ENCODE assay signal across 8 cellular contexts in the genomic region with DNA sequence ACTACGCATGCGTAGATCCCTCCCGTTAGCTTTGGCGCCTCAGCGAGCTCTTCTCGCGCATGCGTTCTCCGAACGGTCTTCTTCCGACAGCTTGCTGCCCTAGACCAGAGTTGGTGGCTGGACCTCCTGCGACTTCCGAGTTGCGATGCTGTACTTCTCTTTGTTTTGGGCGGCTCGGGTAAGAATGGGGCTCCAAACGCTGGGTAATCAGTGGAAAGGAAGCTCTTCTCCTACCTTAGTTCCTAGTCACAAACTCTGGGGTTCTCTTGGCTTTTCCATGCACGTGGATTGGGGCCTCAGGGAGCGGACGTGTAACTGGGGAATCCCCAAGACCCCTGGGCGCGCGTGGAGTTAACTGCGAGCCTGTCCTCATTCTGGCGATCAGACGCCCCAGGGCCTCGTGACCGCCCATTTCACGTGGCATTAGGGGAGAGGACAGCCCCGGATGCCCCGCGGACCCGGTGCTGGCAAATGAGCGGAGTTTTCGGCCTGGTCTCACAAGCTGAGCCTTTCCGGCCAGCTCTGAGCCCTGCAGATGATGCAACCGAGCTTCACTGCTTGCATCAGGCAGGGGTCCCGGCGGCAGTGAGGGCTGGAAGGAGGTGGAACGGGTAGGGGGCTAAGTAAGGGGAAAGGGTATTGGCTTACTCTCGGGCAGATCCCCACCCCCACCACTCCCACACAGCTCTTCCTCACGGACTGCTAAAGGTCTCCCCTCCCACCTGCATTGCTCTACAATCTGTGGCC. TPM values are rescaled to one million over a fixed set of nuclear protein-coding genes. Genes with fewer than 3 reads are reported as not detected.
DNase-seq lines count a peak whose midpoint lies in the region; ATAC-seq and TF ChIP-seq lines count a peak whose summit lies in the region.

Gene SHMT2 (plus strand): TSS at position 78 of the 747 bp plus-strand sequence. CDS start 68 bp downstream, at position 146.

- no peak for TF ChIP-seq EP300 in transverse colon (IDR thresholded peaks at IDR 0.05; ENCODE audit: low read depth)

- intact Hi-C loops in heart right ventricle (cut with DNase I) (no loop called here), transverse colon (cut with DNase I; ENCODE audit: low total_unique reads) (no loop called here)

- H3K4me1 ChIP-seq in heart right ventricle (peaks cover 3 to 76% (median 36%) of the 10 kb centered on the region in 9 donors), transverse colon (peaks cover 19 to 47% (median 30%) of the 10 kb centered on the region in 4 donors)

- H3K9me3 ChIP-seq in heart right ventricle (no peaks in the 10 kb centered on the region), transverse colon (no peaks in the 10 kb centered on the region)

- TF ChIP-seq POLR2A in transverse colon (IDR thresholded peaks at IDR 0.05), result peak; percentile 37

- TF ChIP-seq CTCF in GM10266 (IDR thresholded peaks at IDR 0.05; ENCODE audit: control insufficient read depth, insufficient read depth, low read depth, missing control alignments) (no peak), heart right ventricle (IDR thresholded peaks at IDR 0.05) (no peak), transverse colon (IDR thresholded peaks at IDR 0.05) (no peak)

- H3K36me3 ChIP-seq in heart right ventricle (peaks cover 0 to 37% (median 24%) of the 10 kb centered on the region in 9 donors), transverse colon (peaks cover 0 to 16% (median 0%) of the 10 kb centered on the region in 4 donors)

- DNase-seq in GM10266 (ENCODE audit: extremely low spot score), result peak; percentile 98
- DNase-seq in NCI-H1436 treated with DMSO at 0.1 percent for 48 hours (lab: John Stamatoyannopoulos, UW), result peak; percentile 89
- peak; percentile 86 for DNase-seq in T follicular helper cell (ENCODE audit: low read depth)
- DNase-seq in heart right ventricle, result peak; percentile 92 to 95
- peak; percentile 95 for DNase-seq in pons (ENCODE audit: low spot score)
- DNase-seq in transverse colon, result peak; percentile 96

- in situ Hi-C loops in transverse colon (cut with MboI; ENCODE audit: low pct_ligation_motif_present in 1 of 4, low pct_unique_long_range_greater_than_20kb in 1 of 4, low sequenced_read_pairs in 3 of 4), result no loop called here

- H3K4me3 ChIP-seq in heart right ventricle, result peak within 1 kb of the TSS; percentile 59 to 78 (median 68)
- peak within 1 kb of the TSS; percentile 51 to 78 (median 66) for H3K4me3 ChIP-seq in transverse colon

- ATAC-seq in HG02678 (IDR thresholded peaks at IDR 0.05; ENCODE audit: unreplicated experiment) (peak; percentile 68), heart right ventricle (peak; percentile 62 to 92 (median 82))

- no peak within 1 kb of the TSS for H3K27ac ChIP-seq in adipose tissue (ENCODE audit: low read depth, low read length)
- peak within 1 kb of the TSS in 9 of 10 donors; percentile 72 to 90 (median 81) for H3K27ac ChIP-seq in heart right ventricle
- peak within 1 kb of the TSS; percentile 74 to 84 (median 78) for H3K27ac ChIP-seq in transverse colon

- 0 to 2% (median 0%) methylated on average over 42 of the region's 42 CpGs for WGBS in adipose tissue, 3 donors
- WGBS in heart right ventricle, 2 donors, result 0 to 1% methylated on average over 42 of the region's 42 CpGs
- WGBS in transverse colon (ENCODE audit: low coverage in 1 of 2), 2 donors, result 0% methylated on average over 40 of the region's 42 CpGs; no CpG with 5 or more reads in 1 of the 2 donors

- peaks cover 11 to 32% (median 29%) of the 10 kb centered on the region in 7 donors for H3K27me3 ChIP-seq in heart right ventricle
- H3K27me3 ChIP-seq in transverse colon, result peaks cover 25% of the 10 kb centered on the region

RNA-seq across cellular contexts. Expression of gene SHMT2, which starts in this region (rescaled TPM):
- 10 to 100 TPM; 39.3 to 71.7 (median 60.8) TPM for polyA plus RNA-seq in adipose tissue
- total RNA-seq in heart right ventricle, result 10 to 100 TPM; 24.4 to 47.6 (median 27.1) TPM
- polyA plus RNA-seq in heart right ventricle, result 10 to 100 TPM; 14.3 to 49.8 TPM
- 100 to 1,000 TPM in 1 of 4 donors, 10 to 100 TPM in 3; 29.2 to 104 (median 33.4) TPM for total RNA-seq in transverse colon
